In genomic region chr9:5945112-5945511, GRCh38 we compare ENCODE assay signal across 25 cellular contexts. TPM values are rescaled to one million over a fixed set of nuclear protein-coding genes. Genes with fewer than 3 reads are reported as not detected.
"Had no signal": no experiment of that assay in that cellular context is flagged by ENCODE, and none has a peak within 500 bp of the region (broad histone marks: within the 10 kb centered on the region; RNA-seq: fewer than 3 reads in every experiment).

No MANE protein-coding gene starts in this region.

- H3K36me3 ChIP-seq: ovary, right atrium auricular region, sigmoid colon, suprapubic skin, thyroid gland had no signal

- DNase-seq: effector CD4-positive, alpha-beta T cell; foreskin melanocyte; head of caudate nucleus; naive thymus-derived CD4-positive, alpha-beta T cell; nucleus accumbens; ovary; sigmoid colon; stimulated activated CD4-positive, alpha-beta T cell treated with anti-CD3 and anti-CD28 coated beads, Interleukin-2, amount 100 ng/mL, for 24 hours; stimulated activated CD4-positive, alpha-beta T cell treated with anti-CD3 and anti-CD28 coated beads, Interleukin-4, amount 100 ng/mL, for 4 hours; stimulated activated naive CD4-positive, alpha-beta T cell; thyroid gland had no signal

- H3K36me3 Mint-ChIP-seq: type B pancreatic cell had no signal

- H3K9me3 Mint-ChIP-seq: naive thymus-derived CD4-positive, alpha-beta T cell; neural crest cell; type B pancreatic cell had no signal

- H3K27ac Mint-ChIP-seq: naive thymus-derived CD4-positive, alpha-beta T cell; type B pancreatic cell had no signal

- H3K9me3 ChIP-seq: ovary, right atrium auricular region, sigmoid colon, suprapubic skin, thyroid gland had no signal

- H2AFZ ChIP-seq: hepatocyte had no signal

- FAIRE-seq: urothelium cell line had no signal

- H3K4me1 Mint-ChIP-seq: neural crest cell had no signal

- H3K79me2 ChIP-seq: hepatocyte had no signal

- H3K4me3 Mint-ChIP-seq: naive thymus-derived CD4-positive, alpha-beta T cell; neural crest cell; type B pancreatic cell had no signal

- H3K4me3 ChIP-seq: coronary artery, hepatocyte, ovary, right atrium auricular region, sigmoid colon, skin epidermis, suprapubic skin, thyroid gland had no signal

- H3K27me3 Mint-ChIP-seq: naive thymus-derived CD4-positive, alpha-beta T cell; type B pancreatic cell had no signal

- H3K4me2 ChIP-seq: hepatocyte had no signal

- H3K27me3 ChIP-seq: hepatocyte, ovary, right atrium auricular region, sigmoid colon, suprapubic skin, thyroid gland had no signal

- H3K27ac ChIP-seq: coronary artery, hepatocyte, ovary, right atrium auricular region, sigmoid colon, skin epidermis, suprapubic skin, thyroid gland had no signal

- ATAC-seq: naive thymus-derived CD4-positive, alpha-beta T cell had no signal

RNA-seq across cellular contexts. Expression of gene MLANA, which starts 54.4 kb away (rescaled TPM):
- total RNA-seq: dermis microvascular lymphatic vessel endothelial cell; hepatocyte; kidney epithelial cell; lung microvascular endothelial cell; mesenteric fat pad; naive thymus-derived CD4-positive, alpha-beta T cell; neural crest cell; ovary; posterior vena cava; right atrium auricular region; sigmoid colon; thyroid gland had no signal
- polyA plus RNA-seq: esophagus, hepatocyte, ovary, sigmoid colon had no signal
